In the genomic region with DNA sequence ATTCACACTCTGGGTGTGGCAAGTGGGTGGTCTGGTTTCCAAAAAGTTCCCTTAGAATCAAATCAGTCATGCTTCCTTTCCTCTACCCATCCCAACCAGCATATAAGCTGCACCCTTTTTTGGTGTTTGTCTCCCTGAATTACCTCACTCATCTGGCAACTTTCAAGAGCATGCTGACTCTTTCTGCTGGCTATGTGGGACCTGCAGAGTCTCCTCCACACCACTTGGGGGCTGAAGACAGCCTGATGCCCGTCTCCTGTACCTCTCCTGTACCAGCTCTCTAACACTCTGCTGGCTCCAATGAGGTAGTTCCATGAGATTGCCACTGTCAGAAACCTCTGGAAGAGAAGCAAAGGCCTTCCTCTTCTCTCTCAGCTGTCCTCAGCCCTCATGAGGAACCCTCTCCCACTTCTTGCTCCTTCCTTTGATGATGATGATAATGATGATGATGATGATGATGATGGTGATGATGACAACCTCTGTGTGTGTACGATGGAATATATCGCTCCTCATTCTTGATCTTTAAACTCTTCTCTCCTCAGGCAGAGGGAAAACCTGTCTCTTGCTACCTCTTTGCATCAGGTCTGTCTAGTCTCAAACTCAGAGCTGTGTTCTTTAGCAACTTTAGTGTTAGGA, we compare ENCODE assay signal across 11 cellular contexts.
A peak's percentile ranks its signal among the peaks of the same experiment; 100 is the strongest.
DNase-seq lines count a peak whose midpoint lies in the region; ATAC-seq and TF ChIP-seq lines count a peak whose summit lies in the region.
"Had no signal": no experiment of that assay in that cellular context is flagged by ENCODE, and none has a peak within 500 bp of the region (broad histone marks: within the 10 kb centered on the region; RNA-seq: fewer than 3 reads in every experiment).

No MANE protein-coding gene starts in this region.

- TF ChIP-seq CTCF in BE2C (IDR thresholded peaks at IDR 0.05; ENCODE audit: low read depth, low read length) (peak; percentile 29), OCI-LY7 (conservative IDR thresholded peaks at IDR 0.05; ENCODE audit: low read length) (peak; percentile 58), fibroblast of pulmonary artery (IDR thresholded peaks at IDR 0.05; ENCODE audit: low read length, missing control alignments) (peak; percentile 4)

- ATAC-seq in GM21529 (IDR thresholded peaks at IDR 0.05; ENCODE audit: unreplicated experiment), result peak; percentile 59
- ATAC-seq: psoas muscle had no signal

- no peaks in the 10 kb centered on the region for H3K9me3 ChIP-seq in BE2C
- no peaks in the 10 kb centered on the region for H3K9me3 ChIP-seq in OCI-LY7 (ENCODE audit: low read length)
- H3K9me3 ChIP-seq: psoas muscle had no signal

- H3K27me3 ChIP-seq in BE2C, result no peaks in the 10 kb centered on the region

- BruUV-seq in OCI-LY7 (replicated peaks; lab: Mats Ljungman, UMichigan), result no TSS peak

- H2AFZ ChIP-seq in OCI-LY7 (ENCODE audit: low read length), result no peak overlapping the region

- POLR2A ChIA-PET in OCI-LY7 (lab: Charles Lee), result no interaction called here

- no peaks in the 10 kb centered on the region for H4K20me1 ChIP-seq in OCI-LY7 (ENCODE audit: insufficient read depth, low read length)

- CTCF ChIA-PET in OCI-LY7 (lab: Charles Lee; ENCODE audit: unreplicated experiment), result no interaction called here

- DNase-seq in BE2C (peak; percentile 9), OCI-LY7 (ENCODE audit: low spot score) (peak; percentile 11), fibroblast of pulmonary artery (ENCODE audit: low read depth) (peak; percentile 3), AG20443 (ENCODE audit: low spot score) (no peak), NCI-H1930 (lab: John Stamatoyannopoulos, UW) (no peak)
- no peak for DNase-seq in activated CD8-positive, alpha-beta memory T cell treated with anti-CD3 and anti-CD28 coated beads, Interleukin-2, amount 50 U/mL, for 48 hours
- DNase-seq in stimulated activated naive CD4-positive, alpha-beta T cell (lab: John Stamatoyannopoulos, UW), result no peak
- DNase-seq: immature natural killer cell, NCI-H526 treated with DMSO at 0.1 percent for 48 hours, psoas muscle had no signal

- H3K27ac ChIP-seq in OCI-LY7 (ENCODE audit: low read depth, low read length, poor library complexity, severe bottlenecking), result no peak overlapping the region

- intact Hi-C loops in OCI-LY7 (cut with micrococcal nuclease; ENCODE audit: unreplicated experiment), result loop anchor here (10.0 kb wide), 1 partner anchor 197 kb away; no protein-coding TSS in a partner anchor

- no peaks in the 10 kb centered on the region for H3K79me2 ChIP-seq in OCI-LY7 (ENCODE audit: insufficient read depth, low read depth, low read length)

- no peaks in the 10 kb centered on the region for H3K9me2 ChIP-seq in OCI-LY7 (ENCODE audit: insufficient read depth, low read length)

- H3K4me3 ChIP-seq in BE2C (ENCODE audit: low read depth, low read length) (no peak overlapping the region), OCI-LY7 (ENCODE audit: low read depth, low read length, poor library complexity, severe bottlenecking) (no peak overlapping the region), fibroblast of pulmonary artery (replicated peaks; ENCODE audit: low read depth, low read length) (no peak overlapping the region)
- H3K4me3 ChIP-seq: psoas muscle had no signal

- H3K36me3 ChIP-seq in BE2C (no peaks in the 10 kb centered on the region), OCI-LY7 (ENCODE audit: insufficient read depth, low read length) (no peaks in the 10 kb centered on the region)

- no peak overlapping the region for H3K4me2 ChIP-seq in OCI-LY7 (ENCODE audit: low read length)

- H3K4me1 ChIP-seq in BE2C (no peaks in the 10 kb centered on the region), OCI-LY7 (ENCODE audit: insufficient read depth, low read length, poor library complexity, severe bottlenecking) (no peaks in the 10 kb centered on the region)

Comparison
In these comparisons a context has a peak if more than half of its experiments do, and no peak if none do; other contexts are left out.
1. DNase-seq: peak in BE2C (single experiment), OCI-LY7 (single experiment) and fibroblast of pulmonary artery (single experiment); none in activated CD8-positive, alpha-beta memory T cell treated with anti-CD3 and anti-CD28 coated beads, Interleukin-2, amount 50 U/mL, for 48 hours (single experiment), AG20443 (single experiment), NCI-H1930 (0 of 2) and stimulated activated naive CD4-positive, alpha-beta T cell (0 of 6).
2. CTCF ChIP-seq: peak in every context shown above with its lines; median percentile 58 in OCI-LY7; 29 in BE2C; 4 in fibroblast of pulmonary artery.